ENCODE assay signal across 22 cellular contexts in genomic region chrX:9529223-9529622, GRCh38.
"Had no signal": no experiment of that assay in that cellular context is flagged by ENCODE, and none has a peak within 500 bp of the region (broad histone marks: within the 10 kb centered on the region; RNA-seq: fewer than 3 reads in every experiment).

No MANE protein-coding gene starts in this region.

- H3K4me1 ChIP-seq: prostate gland, upper lobe of left lung had no signal

- ATAC-seq: activated CD8-positive, alpha-beta T cell treated with anti-CD3 and anti-CD28 coated beads for 36 hours; esophagus mucosa; gastrocnemius medialis; right cardiac atrium; T-helper 17 cell had no signal

- H3K27me3 Mint-ChIP-seq: activated CD8-positive, alpha-beta T cell treated with anti-CD3 and anti-CD28 coated beads for 36 hours; activated naive CD4-positive, alpha-beta T cell treated with anti-CD3 and anti-CD28 coated beads, Interleukin-2, amount 10 ng/mL, durations not matched to agents 7 days and 5 days; T-helper 17 cell had no signal

- H3K36me3 Mint-ChIP-seq: activated naive CD4-positive, alpha-beta T cell treated with anti-CD3 and anti-CD28 coated beads, Interleukin-2, amount 10 ng/mL, durations not matched to agents 7 days and 5 days had no signal

- H3K27me3 ChIP-seq: gastrocnemius medialis, stomach, upper lobe of left lung had no signal

- H3K4me3 Mint-ChIP-seq: activated CD8-positive, alpha-beta T cell treated with anti-CD3 and anti-CD28 coated beads for 36 hours; activated naive CD4-positive, alpha-beta T cell treated with anti-CD3 and anti-CD28 coated beads, Interleukin-2, amount 10 ng/mL, durations not matched to agents 7 days and 5 days; nephron had no signal

- DNase-seq: activated CD4-positive, alpha-beta T cell treated with anti-CD3 and anti-CD28 coated beads for 48 hours; activated CD4-positive, CD25-positive, alpha-beta regulatory T cell; activated CD8-positive, alpha-beta T cell treated with anti-CD3 and anti-CD28 coated beads for 36 hours; activated naive CD4-positive, alpha-beta T cell treated with anti-CD3 and anti-CD28 coated beads, Interleukin-2, amount 10 ng/mL, durations not matched to agents 7 days and 5 days; activated T-cell treated with anti-CD3 and anti-CD28 coated beads, Interleukin-2, amount 50 U/mL, for 1 hour; aorta; cerebellar nuclear complex; effector CD4-positive, alpha-beta T cell; gastrocnemius medialis; left ventricle myocardium inferior; mammary epithelial cell; occipital lobe; right cardiac atrium; stimulated activated CD4-positive, alpha-beta T cell treated with anti-CD3 and anti-CD28 coated beads, Interleukin-2, amount 100 ng/mL, for 24 hours; stomach; T-helper 17 cell; upper lobe of left lung had no signal

- H3K9me3 ChIP-seq: gastrocnemius medialis, left ventricle myocardium inferior, prostate gland, stomach, thoracic aorta, upper lobe of left lung had no signal

- H3K27ac ChIP-seq: gastrocnemius medialis, left ventricle myocardium inferior, prostate gland, stomach, thoracic aorta, upper lobe of left lung had no signal

- H3K27ac Mint-ChIP-seq: activated CD8-positive, alpha-beta T cell treated with anti-CD3 and anti-CD28 coated beads for 36 hours; activated naive CD4-positive, alpha-beta T cell treated with anti-CD3 and anti-CD28 coated beads, Interleukin-2, amount 10 ng/mL, durations not matched to agents 7 days and 5 days; activated T-helper 2 cell treated with anti-CD3 and anti-CD28 coated beads, Interferon-gamma antibody, Interleukin-2, Interleukin-4, amounts not matched to agents 10 μg/mL and 5 μg/mL and 100 μg/mL, durations not matched to agents 14 hours and 24 hours and 36 hours; nephron; T-helper 17 cell had no signal

- H3K4me3 ChIP-seq: gastrocnemius medialis, left ventricle myocardium inferior, prostate gland, stomach, thoracic aorta, upper lobe of left lung had no signal

- H3K9me3 Mint-ChIP-seq: activated CD8-positive, alpha-beta T cell treated with anti-CD3 and anti-CD28 coated beads for 36 hours; activated naive CD4-positive, alpha-beta T cell treated with anti-CD3 and anti-CD28 coated beads, Interleukin-2, amount 10 ng/mL, durations not matched to agents 7 days and 5 days; activated T-helper 2 cell treated with anti-CD3 and anti-CD28 coated beads, Interferon-gamma antibody, Interleukin-2, Interleukin-4, amounts not matched to agents 10 μg/mL and 5 μg/mL and 100 μg/mL, durations not matched to agents 14 hours and 24 hours and 36 hours had no signal

- H3K36me3 ChIP-seq: gastrocnemius medialis, left ventricle myocardium inferior, prostate gland, stomach, thoracic aorta, upper lobe of left lung had no signal
